In genomic region chr5:179679014-179679674, GRCh38 we compare ENCODE assay signal across 8 cellular contexts. TPM values are rescaled to one million over a fixed set of nuclear protein-coding genes. Genes with fewer than 3 reads are reported as not detected.
DNase-seq lines count a peak whose midpoint lies in the region; ATAC-seq and TF ChIP-seq lines count a peak whose summit lies in the region.

No MANE protein-coding gene starts in this region.

- peak overlapping the region; percentile 67 for H4K8ac ChIP-seq in trophoblast cell (ENCODE audit: low read depth, low read length)

- no peak overlapping the region for H3K23ac ChIP-seq in trophoblast cell (ENCODE audit: low read length)

- H3K4me1 ChIP-seq in Peyer's patch (peaks cover 6 to 33% (median 11%) of the 10 kb centered on the region in 4 donors), trophoblast cell (ENCODE audit: control insufficient read depth in 1 of 2, insufficient read depth in 2 of 2, low read length in 2 of 2) (peaks cover 6 to 14% of the 10 kb centered on the region in 2 experiments), upper lobe of left lung (peaks cover 17 to 28% (median 20%) of the 10 kb centered on the region in 4 donors)

- no peak overlapping the region for H3K4ac ChIP-seq in trophoblast cell (ENCODE audit: low read depth, low read length)

- peak overlapping the region; percentile 74 for H2AFZ ChIP-seq in trophoblast cell (ENCODE audit: insufficient read depth, low read length, poor library complexity)

- no peaks in the 10 kb centered on the region for H3K9me3 Mint-ChIP-seq in activated naive CD4-positive, alpha-beta T cell treated with anti-CD3 and anti-CD28 coated beads, Interleukin-2, amount 50 U/mL, for 24 hours

- H3K9ac ChIP-seq in trophoblast cell (ENCODE audit: low read length), result peak overlapping the region; percentile 13

- in situ Hi-C loops in GM13976 (cut with MboI; ENCODE audit: low sequenced_read_pairs, unreplicated experiment), result no loop called here

- no peak overlapping the region for H2BK5ac ChIP-seq in trophoblast cell (ENCODE audit: low read depth, low read length, poor library complexity)

- H3K36me3 ChIP-seq in Peyer's patch (no peaks in the 10 kb centered on the region), trophoblast cell (ENCODE audit: control insufficient read depth in 1 of 2, insufficient read depth in 2 of 2, low read length in 2 of 2) (no peaks in the 10 kb centered on the region), upper lobe of left lung (no peaks in the 10 kb centered on the region)

- peak overlapping the region; percentile 18 for H3K14ac ChIP-seq in trophoblast cell (ENCODE audit: low read length)

- H3K27ac ChIP-seq in Peyer's patch (peak overlapping the region; percentile 87 to 93 (median 92)), trophoblast cell (ENCODE audit: low read depth, low read length) (no peak overlapping the region), upper lobe of left lung (peak overlapping the region; percentile 78 to 95 (median 84))

- H3K4me1 Mint-ChIP-seq in activated naive CD4-positive, alpha-beta T cell treated with anti-CD3 and anti-CD28 coated beads, Interleukin-2, amount 50 U/mL, for 24 hours, result peaks cover 36% of the 10 kb centered on the region

- no CpG with 5 or more reads among the region's 41 CpGs for WGBS in trophoblast cell (ENCODE audit: extremely low coverage, insufficient coverage, insufficient read length)
- WGBS in upper lobe of left lung, 2 donors, result 31 to 52% methylated on average over 13 to 36 of the region's 41 CpGs

- no peak overlapping the region for H2BK12ac ChIP-seq in trophoblast cell (ENCODE audit: low read length)

- no peaks in the 10 kb centered on the region for H3K9me3 ChIP-seq in Peyer's patch
- H3K9me3 ChIP-seq in trophoblast cell (ENCODE audit: insufficient read depth, low read depth, low read length), result no peaks in the 10 kb centered on the region
- H3K9me3 ChIP-seq in upper lobe of left lung, result no peaks in the 10 kb centered on the region

- H3K18ac ChIP-seq in trophoblast cell (ENCODE audit: low read length), result peak overlapping the region; percentile 31

- ATAC-seq in HG03045 (IDR thresholded peaks at IDR 0.05; ENCODE audit: unreplicated experiment) (peak; percentile 40), upper lobe of left lung (ENCODE audit: low FRiP score in 2 of 2) (peak; percentile 76 to 79)

- peak overlapping the region; percentile 24 for H3K27ac Mint-ChIP-seq in activated naive CD4-positive, alpha-beta T cell treated with anti-CD3 and anti-CD28 coated beads, Interleukin-2, amount 50 U/mL, for 24 hours

- no peak overlapping the region for H2AK5ac ChIP-seq in trophoblast cell (ENCODE audit: low read length)

- H3K4me3 Mint-ChIP-seq in activated naive CD4-positive, alpha-beta T cell treated with anti-CD3 and anti-CD28 coated beads, Interleukin-2, amount 50 U/mL, for 24 hours, result peak overlapping the region; percentile 98

- peak overlapping the region; percentile 87 for H3K4me2 ChIP-seq in trophoblast cell (ENCODE audit: low read length)

- intact Hi-C loops in cardiac septum (cut with DNase I), result loop anchor here (1.0 kb wide), 1 partner anchor 19 kb away; the partner anchor contains the start of gene CANX

- H3K79me2 ChIP-seq in trophoblast cell (ENCODE audit: control insufficient read depth, insufficient read depth, low read length, poor library complexity), result peaks cover 8% of the 10 kb centered on the region

- TF ChIP-seq POLR2A in Peyer's patch (IDR thresholded peaks at IDR 0.05) (no peak), upper lobe of left lung (IDR thresholded peaks at IDR 0.05) (no peak)

- H3K36me3 Mint-ChIP-seq in activated naive CD4-positive, alpha-beta T cell treated with anti-CD3 and anti-CD28 coated beads, Interleukin-2, amount 50 U/mL, for 24 hours, result peaks cover 7% of the 10 kb centered on the region

- H3K79me1 ChIP-seq in trophoblast cell (ENCODE audit: low read length), result peaks cover 7% of the 10 kb centered on the region

- no peak overlapping the region for H2BK120ac ChIP-seq in trophoblast cell (ENCODE audit: insufficient read depth, low read length, poor library complexity)

- H4K91ac ChIP-seq in trophoblast cell (ENCODE audit: low read depth, low read length), result peak overlapping the region; percentile 32

- H3K4me3 ChIP-seq in Peyer's patch (peak overlapping the region; percentile 68 to 98 (median 84)), trophoblast cell (ENCODE audit: low read depth, low read length) (peak overlapping the region; percentile 92), upper lobe of left lung (peak overlapping the region; percentile 22 to 90 (median 64))

- no peak for TF ChIP-seq EP300 in upper lobe of left lung (IDR thresholded peaks at IDR 0.05)

- DNase-seq in GM13976 (ENCODE audit: low spot score), result peak; percentile 80
- peak; percentile 67 to 94 (median 92) for DNase-seq in Peyer's patch
- DNase-seq in cardiac septum (ENCODE audit: low spot score), result peak; percentile 88
- DNase-seq in trophoblast cell, result peak; percentile 72 to 73
- peak; percentile 86 to 92 for DNase-seq in upper lobe of left lung
- no peak for DNase-seq in NCI-H1694 (lab: John Stamatoyannopoulos, UW)

- H3K27me3 ChIP-seq in Peyer's patch, result no peaks in the 10 kb centered on the region
- H3K27me3 ChIP-seq in trophoblast cell (ENCODE audit: insufficient read depth, low read length), result no peaks in the 10 kb centered on the region
- H3K27me3 ChIP-seq in upper lobe of left lung, result no peaks in the 10 kb centered on the region

- H3K27me3 Mint-ChIP-seq in activated naive CD4-positive, alpha-beta T cell treated with anti-CD3 and anti-CD28 coated beads, Interleukin-2, amount 50 U/mL, for 24 hours, result no peaks in the 10 kb centered on the region

- H4K12ac ChIP-seq in trophoblast cell (ENCODE audit: low read depth, low read length), result peak overlapping the region; percentile 59

- TF ChIP-seq CTCF in GM13976 (IDR thresholded peaks at IDR 0.05; ENCODE audit: borderline replicate concordance, control extremely low read depth, extremely low read depth, insufficient read depth, missing control alignments) (peak; percentile 73), Peyer's patch (IDR thresholded peaks at IDR 0.05) (peak in 4 of 6 experiments; percentile 12 to 35 (median 26)), upper lobe of left lung (IDR thresholded peaks at IDR 0.05) (peak in 5 of 6 experiments; percentile 28 to 62 (median 45))

RNA-seq across cellular contexts. Expression of gene CBY3, which starts 1.7 kb away (rescaled TPM):
- total RNA-seq in Peyer's patch, result not detected
- total RNA-seq in cardiac septum, result not detected
- polyA plus RNA-seq in trophoblast cell (2013), result not detected in 2 replicates
- total RNA-seq in upper lobe of left lung, result 1 to 10 TPM in 3 of 6 donors, not detected in 3; 1.7 to 2.1 (median 1.8) TPM

RNA-seq across cellular contexts. Expression of gene CANX, which starts 19.6 kb away (rescaled TPM):
- total RNA-seq in Peyer's patch (100 to 1,000 TPM; 171 to 324 (median 287) TPM), cardiac septum (542 TPM), upper lobe of left lung (100 to 1,000 TPM; 139 to 754 (median 342) TPM)
- polyA plus RNA-seq in trophoblast cell (2013), result 638 and 653 TPM in 2 replicates

RNA-seq across cellular contexts. Expression of gene MAML1, which starts 53.5 kb away (rescaled TPM):
- 10 to 100 TPM; 29.6 to 43.1 (median 37.3) TPM for total RNA-seq in Peyer's patch
- 13.2 TPM for total RNA-seq in cardiac septum
- 26.2 and 29.3 TPM in 2 replicates for polyA plus RNA-seq in trophoblast cell (2013)
- total RNA-seq in upper lobe of left lung, result 10 to 100 TPM; 22.5 to 59.7 (median 26.7) TPM

RNA-seq across cellular contexts. Expression of gene HNRNPH1, which starts 55.7 kb away (rescaled TPM):
- total RNA-seq in Peyer's patch (1,000 to 10,000 TPM in 1 of 4 donors, 100 to 1,000 TPM in 3; 566 to 2,149 (median 666) TPM), cardiac septum (222 TPM), upper lobe of left lung (1,000 to 10,000 TPM in 1 of 6 donors, 100 to 1,000 TPM in 5; 366 to 1,930 (median 429) TPM)
- polyA plus RNA-seq in trophoblast cell (2013), result 408 and 418 TPM in 2 replicates
